In the genomic region with DNA sequence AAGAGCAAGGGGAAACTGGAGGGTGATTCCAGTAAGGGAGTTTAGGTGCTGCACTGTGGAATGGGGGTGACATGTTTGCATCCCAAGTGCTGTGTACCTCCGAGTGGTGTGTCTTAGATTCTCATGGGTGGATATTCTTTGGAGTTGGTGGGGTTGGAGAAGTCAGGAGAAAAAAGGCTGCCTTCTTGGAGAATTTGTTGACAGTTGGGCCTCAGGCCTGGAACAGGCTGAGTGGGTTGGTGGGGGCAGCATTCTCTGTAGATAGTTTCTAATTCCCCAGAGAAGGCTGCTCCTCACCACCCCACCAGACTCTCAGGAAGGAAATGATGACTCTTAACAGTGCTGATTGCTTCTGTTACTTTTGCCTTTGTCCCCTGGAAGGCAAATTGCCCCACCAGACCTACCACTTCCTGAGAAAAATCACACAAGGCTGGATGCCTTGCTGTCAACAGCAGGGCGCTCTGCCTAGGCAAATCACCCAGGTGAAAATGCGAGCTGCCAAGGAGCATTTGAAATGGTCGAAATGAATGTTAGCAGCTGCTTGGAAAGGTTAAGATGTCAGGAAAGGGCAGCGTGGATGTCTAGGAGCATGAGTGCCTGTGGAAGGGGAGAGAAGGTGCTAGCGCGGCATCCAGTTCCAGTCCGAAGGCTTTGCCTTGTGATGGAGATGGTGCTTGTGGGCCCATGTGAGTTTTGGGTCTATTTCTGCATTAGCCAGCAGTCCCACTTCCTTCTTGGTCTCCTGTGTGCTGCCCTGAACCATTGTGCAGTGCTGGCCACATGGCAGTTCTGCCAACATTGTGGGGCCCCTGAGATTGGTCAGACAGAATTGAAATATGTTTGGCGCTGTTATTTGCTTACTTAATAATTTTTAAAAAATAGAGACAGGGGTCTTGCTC, we compare ENCODE assay signal across 2 cellular contexts.
A peak's percentile ranks its signal among the peaks of the same experiment; 100 is the strongest.
TF ChIP-seq lines count a peak whose summit lies in the region.

No MANE protein-coding gene starts in this region.

TF ChIP-seq in WTC11, 78 proteins besides CTCF, POLR2A, EP300 and RAD21 (continued from another document and continues in another):
- TF ChIP-seq, protein P1, sequence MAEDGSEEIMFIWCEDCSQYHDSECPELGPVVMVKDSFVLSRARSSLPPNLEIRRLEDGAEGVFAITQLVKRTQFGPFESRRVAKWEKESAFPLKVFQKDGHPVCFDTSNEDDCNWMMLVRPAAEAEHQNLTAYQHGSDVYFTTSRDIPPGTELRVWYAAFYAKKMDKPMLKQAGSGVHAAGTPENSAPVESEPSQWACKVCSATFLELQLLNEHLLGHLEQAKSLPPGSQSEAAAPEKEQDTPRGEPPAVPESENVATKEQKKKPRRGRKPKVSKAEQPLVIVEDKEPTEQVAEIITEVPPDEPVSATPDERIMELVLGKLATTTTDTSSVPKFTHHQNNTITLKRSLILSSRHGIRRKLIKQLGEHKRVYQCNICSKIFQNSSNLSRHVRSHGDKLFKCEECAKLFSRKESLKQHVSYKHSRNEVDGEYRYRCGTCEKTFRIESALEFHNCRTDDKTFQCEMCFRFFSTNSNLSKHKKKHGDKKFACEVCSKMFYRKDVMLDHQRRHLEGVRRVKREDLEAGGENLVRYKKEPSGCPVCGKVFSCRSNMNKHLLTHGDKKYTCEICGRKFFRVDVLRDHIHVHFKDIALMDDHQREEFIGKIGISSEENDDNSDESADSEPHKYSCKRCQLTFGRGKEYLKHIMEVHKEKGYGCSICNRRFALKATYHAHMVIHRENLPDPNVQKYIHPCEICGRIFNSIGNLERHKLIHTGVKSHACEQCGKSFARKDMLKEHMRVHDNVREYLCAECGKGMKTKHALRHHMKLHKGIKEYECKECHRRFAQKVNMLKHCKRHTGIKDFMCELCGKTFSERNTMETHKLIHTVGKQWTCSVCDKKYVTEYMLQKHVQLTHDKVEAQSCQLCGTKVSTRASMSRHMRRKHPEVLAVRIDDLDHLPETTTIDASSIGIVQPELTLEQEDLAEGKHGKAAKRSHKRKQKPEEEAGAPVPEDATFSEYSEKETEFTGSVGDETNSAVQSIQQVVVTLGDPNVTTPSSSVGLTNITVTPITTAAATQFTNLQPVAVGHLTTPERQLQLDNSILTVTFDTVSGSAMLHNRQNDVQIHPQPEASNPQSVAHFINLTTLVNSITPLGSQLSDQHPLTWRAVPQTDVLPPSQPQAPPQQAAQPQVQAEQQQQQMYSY (CRISPR knock-in tag; IDR thresholded peaks at IDR 0.05): no peak
- TF ChIP-seq, protein P2, sequence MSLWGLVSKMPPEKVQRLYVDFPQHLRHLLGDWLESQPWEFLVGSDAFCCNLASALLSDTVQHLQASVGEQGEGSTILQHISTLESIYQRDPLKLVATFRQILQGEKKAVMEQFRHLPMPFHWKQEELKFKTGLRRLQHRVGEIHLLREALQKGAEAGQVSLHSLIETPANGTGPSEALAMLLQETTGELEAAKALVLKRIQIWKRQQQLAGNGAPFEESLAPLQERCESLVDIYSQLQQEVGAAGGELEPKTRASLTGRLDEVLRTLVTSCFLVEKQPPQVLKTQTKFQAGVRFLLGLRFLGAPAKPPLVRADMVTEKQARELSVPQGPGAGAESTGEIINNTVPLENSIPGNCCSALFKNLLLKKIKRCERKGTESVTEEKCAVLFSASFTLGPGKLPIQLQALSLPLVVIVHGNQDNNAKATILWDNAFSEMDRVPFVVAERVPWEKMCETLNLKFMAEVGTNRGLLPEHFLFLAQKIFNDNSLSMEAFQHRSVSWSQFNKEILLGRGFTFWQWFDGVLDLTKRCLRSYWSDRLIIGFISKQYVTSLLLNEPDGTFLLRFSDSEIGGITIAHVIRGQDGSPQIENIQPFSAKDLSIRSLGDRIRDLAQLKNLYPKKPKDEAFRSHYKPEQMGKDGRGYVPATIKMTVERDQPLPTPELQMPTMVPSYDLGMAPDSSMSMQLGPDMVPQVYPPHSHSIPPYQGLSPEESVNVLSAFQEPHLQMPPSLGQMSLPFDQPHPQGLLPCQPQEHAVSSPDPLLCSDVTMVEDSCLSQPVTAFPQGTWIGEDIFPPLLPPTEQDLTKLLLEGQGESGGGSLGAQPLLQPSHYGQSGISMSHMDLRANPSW (CRISPR knock-in tag; conservative IDR thresholded peaks at IDR 0.05; ENCODE audit: low read depth): no peak
- TF ChIP-seq TP53 (CRISPR knock-in tag; IDR thresholded peaks at IDR 0.05): no peak
- TF ChIP-seq CREB1 (CRISPR knock-in tag; IDR thresholded peaks at IDR 0.05): no peak
- no peak for TF ChIP-seq ATF1 (CRISPR knock-in tag; IDR thresholded peaks at IDR 0.05)
- TF ChIP-seq ZBTB21 (CRISPR knock-in tag; IDR thresholded peaks at IDR 0.05; ENCODE audit: borderline replicate concordance): no peak
- no peak for TF ChIP-seq ZNF317 (CRISPR knock-in tag; IDR thresholded peaks at IDR 0.05; ENCODE audit: borderline replicate concordance, low read depth)
- TF ChIP-seq, protein P3, sequence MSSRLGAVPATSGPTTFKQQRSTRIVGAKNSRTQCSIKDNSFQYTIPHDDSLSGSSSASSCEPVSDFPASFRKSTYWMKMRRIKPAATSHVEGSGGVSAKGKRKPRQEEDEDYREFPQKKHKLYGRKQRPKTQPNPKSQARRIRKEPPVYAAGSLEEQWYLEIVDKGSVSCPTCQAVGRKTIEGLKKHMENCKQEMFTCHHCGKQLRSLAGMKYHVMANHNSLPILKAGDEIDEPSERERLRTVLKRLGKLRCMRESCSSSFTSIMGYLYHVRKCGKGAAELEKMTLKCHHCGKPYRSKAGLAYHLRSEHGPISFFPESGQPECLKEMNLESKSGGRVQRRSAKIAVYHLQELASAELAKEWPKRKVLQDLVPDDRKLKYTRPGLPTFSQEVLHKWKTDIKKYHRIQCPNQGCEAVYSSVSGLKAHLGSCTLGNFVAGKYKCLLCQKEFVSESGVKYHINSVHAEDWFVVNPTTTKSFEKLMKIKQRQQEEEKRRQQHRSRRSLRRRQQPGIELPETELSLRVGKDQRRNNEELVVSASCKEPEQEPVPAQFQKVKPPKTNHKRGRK (CRISPR knock-in tag; IDR thresholded peaks at IDR 0.05; ENCODE audit: borderline replicate concordance): no peak
- TF ChIP-seq ZNF396 (CRISPR knock-in tag; IDR thresholded peaks at IDR 0.05; ENCODE audit: borderline replicate concordance): no peak
- TF ChIP-seq, protein P4, sequence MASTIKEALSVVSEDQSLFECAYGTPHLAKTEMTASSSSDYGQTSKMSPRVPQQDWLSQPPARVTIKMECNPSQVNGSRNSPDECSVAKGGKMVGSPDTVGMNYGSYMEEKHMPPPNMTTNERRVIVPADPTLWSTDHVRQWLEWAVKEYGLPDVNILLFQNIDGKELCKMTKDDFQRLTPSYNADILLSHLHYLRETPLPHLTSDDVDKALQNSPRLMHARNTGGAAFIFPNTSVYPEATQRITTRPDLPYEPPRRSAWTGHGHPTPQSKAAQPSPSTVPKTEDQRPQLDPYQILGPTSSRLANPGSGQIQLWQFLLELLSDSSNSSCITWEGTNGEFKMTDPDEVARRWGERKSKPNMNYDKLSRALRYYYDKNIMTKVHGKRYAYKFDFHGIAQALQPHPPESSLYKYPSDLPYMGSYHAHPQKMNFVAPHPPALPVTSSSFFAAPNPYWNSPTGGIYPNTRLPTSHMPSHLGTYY (CRISPR knock-in tag; IDR thresholded peaks at IDR 0.05): no peak
- TF ChIP-seq ZNF416 (CRISPR knock-in tag; IDR thresholded peaks at IDR 0.05): no peak

TF ChIP-seq in endothelial cell of umbilical vein, 7 proteins besides CTCF, POLR2A, EP300 and RAD21 (continued from another document):
- TF ChIP-seq GATA2 (IDR thresholded peaks at IDR 0.05; ENCODE audit: insufficient read depth, insufficient read length, low read depth, low read length): no peak
- TF ChIP-seq JUN (IDR thresholded peaks at IDR 0.05; ENCODE audit: borderline replicate concordance, insufficient read depth, insufficient read length, low read depth): peak; percentile 13
